8 cellular contexts compared by ENCODE assay signal in genomic region chr20:48657426-48658197, GRCh38.
DNase-seq lines count a peak whose midpoint lies in the region; ATAC-seq and TF ChIP-seq lines count a peak whose summit lies in the region.

No MANE protein-coding gene starts in this region.

- H3K9me2 ChIP-seq in HCT116 (ENCODE audit: insufficient read depth), result no peaks in the 10 kb centered on the region

- POLR2A ChIA-PET in HCT116 (lab: Charles Lee), result interaction anchor here (1.1 kb wide), 1 partner anchor 259 kb away, joined by 3 read pairs; no protein-coding TSS in a partner anchor
- POLR2A ChIA-PET in activated CD4-positive, alpha-beta memory T cell treated with anti-CD3 and anti-CD28 coated beads for 36 hours (lab: Charles Lee), result interaction anchor here (1.3 kb wide), 1 partner anchor 246 kb away, joined by 4 read pairs; no protein-coding TSS in a partner anchor

- H3K9me3 ChIP-seq in HCT116 (ENCODE audit: control insufficient read depth in 1 of 2, insufficient read depth in 1 of 2, low read depth in 1 of 2, low read length in 2 of 2), result no peaks in the 10 kb centered on the region
- H3K9me3 ChIP-seq in lung (ENCODE audit: control insufficient read depth in 2 of 2, insufficient read depth in 1 of 2, low read length in 1 of 2), result no peaks in the 10 kb centered on the region

- TF ChIP-seq POLR2A in HCT116 (IDR thresholded peaks at IDR 0.05; ENCODE audit: borderline replicate concordance, extremely low read depth, insufficient read depth, insufficient read length), result no peak

- no TSS peak for BruUV-seq in HCT116 (replicated peaks; lab: Mats Ljungman, UMichigan)

- H4K20me1 ChIP-seq in HCT116 (ENCODE audit: insufficient read depth), result no peaks in the 10 kb centered on the region

- no peaks in the 10 kb centered on the region for H3K27me3 ChIP-seq in HCT116 (ENCODE audit: insufficient read depth, low read length)
- H3K27me3 ChIP-seq in lung (ENCODE audit: control insufficient read depth, insufficient read depth), result no peaks in the 10 kb centered on the region

- ATAC-seq in HCT116, result peak; percentile 87
- peak; percentile 79 for ATAC-seq in lung (ENCODE audit: insufficient read depth, low FRiP score)

- intact Hi-C loops in HCT116 (cut with micrococcal nuclease), result loop anchor here (1.0 kb wide), 1 partner anchor 248 kb away; no protein-coding TSS in a partner anchor
- intact Hi-C loops in activated CD4-positive, alpha-beta memory T cell treated with anti-CD3 and anti-CD28 coated beads for 36 hours (cut with micrococcal nuclease), result loop anchor here (1.0 to 5.0 kb wide), 2 partner anchors 160 to 248 kb away; no protein-coding TSS in a partner anchor

- WGBS in lung, 2 donors, result 68 to 74% methylated on average over 21 of the region's 21 CpGs

- H2AFZ ChIP-seq in HCT116 (ENCODE audit: low read depth, low read length, poor library complexity, severe bottlenecking), result no peak overlapping the region

- H3K27me3 Mint-ChIP-seq in activated CD4-positive, alpha-beta memory T cell treated with anti-CD3 and anti-CD28 coated beads for 36 hours, result no peaks in the 10 kb centered on the region

- H3K27ac ChIP-seq in HCT116 (ENCODE audit: low read depth, low read length), result no peak overlapping the region
- H3K27ac ChIP-seq in lung (ENCODE audit: low read depth in 1 of 2, low read length in 1 of 2), result no peak overlapping the region

- H3K27ac Mint-ChIP-seq in activated CD4-positive, alpha-beta memory T cell treated with anti-CD3 and anti-CD28 coated beads for 36 hours, result peak overlapping the region; percentile 57

- H3K36me3 ChIP-seq in HCT116 (ENCODE audit: control insufficient read depth in 1 of 2, insufficient read depth in 2 of 2, low read length in 2 of 2) (no peaks in the 10 kb centered on the region), lung (ENCODE audit: control insufficient read depth in 2 of 2, insufficient read depth in 2 of 2, low read length in 2 of 2) (peaks cover 0 to 49% of the 10 kb centered on the region in 2 donors)

- TF ChIP-seq CTCF in HCT116 (IDR thresholded peaks at IDR 0.05 in 2 of 3, conservative IDR thresholded peaks at IDR 0.05 in 1 of 3; ENCODE audit: borderline replicate concordance in 1 of 3, insufficient read depth in 1 of 3, low read depth in 2 of 3, low read length in 2 of 3) (peak; percentile 82 to 95 (median 90)), lung (IDR thresholded peaks at IDR 0.05; ENCODE audit: control extremely low read depth, extremely low read depth) (peak; percentile 93)

- peak; percentile 96 for TF ChIP-seq RAD21 in HCT116 (IDR thresholded peaks at IDR 0.05; ENCODE audit: low read depth)

- H3K4me2 ChIP-seq in HCT116 (ENCODE audit: low read length), result no peak overlapping the region

- H3K4me1 Mint-ChIP-seq in activated CD4-positive, alpha-beta memory T cell treated with anti-CD3 and anti-CD28 coated beads for 36 hours (ENCODE audit: low read depth), result peaks cover 1% of the 10 kb centered on the region

- no peaks in the 10 kb centered on the region for H3K79me2 ChIP-seq in HCT116 (ENCODE audit: insufficient read depth, low read length)

- peaks cover 4% of the 10 kb centered on the region for H3K9me3 Mint-ChIP-seq in activated CD4-positive, alpha-beta memory T cell treated with anti-CD3 and anti-CD28 coated beads for 36 hours

- RAD21 ChIA-PET in HCT116 (lab: Charles Lee; ENCODE audit: low non-redundant PET in 1 of 2, low total read pairs in 2 of 2, uncharacterized antibody in 2 of 2, unreplicated experiment in 2 of 2), result interaction anchor here (0.6 to 1.3 kb wide), 14 partner anchors 41 to 463 kb away, joined by 3 to 14 read pairs (median 3); no protein-coding TSS in a partner anchor

- H3K4me1 ChIP-seq in HCT116 (ENCODE audit: control insufficient read depth in 1 of 2, insufficient read depth in 2 of 2, low read length in 2 of 2) (no peaks in the 10 kb centered on the region; a peak in 1 of 4 replicates), lung (ENCODE audit: control insufficient read depth in 2 of 2, insufficient read depth in 2 of 2, low read length in 2 of 2) (no peaks in the 10 kb centered on the region)

- no peak overlapping the region for H3K4me3 ChIP-seq in HCT116 (replicated peaks in 1 of 2; ENCODE audit: low read depth in 1 of 2, low read length in 2 of 2)
- H3K4me3 ChIP-seq in lung, result no peak overlapping the region

- peaks cover 59% of the 10 kb centered on the region for H3K36me3 Mint-ChIP-seq in activated CD4-positive, alpha-beta memory T cell treated with anti-CD3 and anti-CD28 coated beads for 36 hours

- no peak overlapping the region for H3K4me3 Mint-ChIP-seq in activated CD4-positive, alpha-beta memory T cell treated with anti-CD3 and anti-CD28 coated beads for 36 hours

- DNase-seq in AML-193 (lab: John Stamatoyannopoulos, UW), result peak; percentile 51 to 57
- peak; percentile 52 for DNase-seq in HCT116 (ENCODE audit: low read depth, low spot score)
- DNase-seq in NCI-H748 treated with DMSO at 0.1 percent for 48 hours (lab: John Stamatoyannopoulos, UW), result peak; percentile 19
- peak; percentile 74 for DNase-seq in activated CD4-positive, alpha-beta memory T cell treated with anti-CD3 and anti-CD28 coated beads for 36 hours
- peak; percentile 90 for DNase-seq in dermis blood vessel endothelial cell
- peak; percentile 66 for DNase-seq in lung (ENCODE audit: low spot score)
- DNase-seq in stimulated activated CD8-positive, alpha-beta memory T cell treated with anti-CD3 and anti-CD28 coated beads, Interleukin-15, amount 100 ng/mL, for 48 hours (ENCODE audit: low read depth in 2 of 2), result peak; percentile 19 to 31
- DNase-seq in cortex of kidney (lab: John Stamatoyannopoulos, UW), result no peak

- no peak overlapping the region for H3K9ac ChIP-seq in HCT116 (ENCODE audit: low read length)

- CTCF ChIA-PET in HCT116 (lab: Charles Lee), result interaction anchor here (0.6 to 3.7 kb wide), 39 partner anchors 8 to 871 kb away, joined by 3 to 144 read pairs (median 4); partner anchors contain the start of genes ARFGEF2, DDX27 and PREX1
- CTCF ChIA-PET in activated CD4-positive, alpha-beta memory T cell treated with anti-CD3 and anti-CD28 coated beads for 36 hours (lab: Charles Lee), result interaction anchor here (0.6 to 5.5 kb wide), 72 partner anchors 9 to 380 kb away, joined by 3 to 171 read pairs (median 4); partner anchors contain the start of gene PREX1

TF ChIP-seq in HCT116, 20 proteins besides CTCF, POLR2A, EP300 and RAD21:
- TF ChIP-seq EGR1 (IDR thresholded peaks at IDR 0.05; ENCODE audit: low read depth) (no peak), POLR2AphosphoS5 (IDR thresholded peaks at IDR 0.05; ENCODE audit: low read depth, low read length) (no peak), EZH2 (IDR thresholded peaks at IDR 0.05) (no peak), CEBPB (IDR thresholded peaks at IDR 0.05; ENCODE audit: low read depth) (no peak), JUND (IDR thresholded peaks at IDR 0.05) (no peak), TCF7L2 (IDR thresholded peaks at IDR 0.05; ENCODE audit: borderline replicate concordance, extremely low read depth, insufficient read depth, insufficient read length) (no peak), ZNF274 (IDR thresholded peaks at IDR 0.05; ENCODE audit: low read depth, low read length) (no peak), FOSL1 (IDR thresholded peaks at IDR 0.05; ENCODE audit: low read depth) (no peak), SP1 (IDR thresholded peaks at IDR 0.05; ENCODE audit: low read depth) (no peak), EZH2phosphoT487 (IDR thresholded peaks at IDR 0.05; ENCODE audit: borderline replicate concordance) (no peak), YY1 (IDR thresholded peaks at IDR 0.05; ENCODE audit: extremely low read depth, insufficient replicate concordance, low read depth, low read length) (no peak), ZFX (IDR thresholded peaks at IDR 0.05) (no peak), SRF (IDR thresholded peaks at IDR 0.05; ENCODE audit: low read depth) (no peak), CBX3 (IDR thresholded peaks at IDR 0.05; ENCODE audit: low read depth) (no peak), ELF1 (IDR thresholded peaks at IDR 0.05; ENCODE audit: borderline replicate concordance, low read depth) (no peak)
- TF ChIP-seq, protein P1, sequence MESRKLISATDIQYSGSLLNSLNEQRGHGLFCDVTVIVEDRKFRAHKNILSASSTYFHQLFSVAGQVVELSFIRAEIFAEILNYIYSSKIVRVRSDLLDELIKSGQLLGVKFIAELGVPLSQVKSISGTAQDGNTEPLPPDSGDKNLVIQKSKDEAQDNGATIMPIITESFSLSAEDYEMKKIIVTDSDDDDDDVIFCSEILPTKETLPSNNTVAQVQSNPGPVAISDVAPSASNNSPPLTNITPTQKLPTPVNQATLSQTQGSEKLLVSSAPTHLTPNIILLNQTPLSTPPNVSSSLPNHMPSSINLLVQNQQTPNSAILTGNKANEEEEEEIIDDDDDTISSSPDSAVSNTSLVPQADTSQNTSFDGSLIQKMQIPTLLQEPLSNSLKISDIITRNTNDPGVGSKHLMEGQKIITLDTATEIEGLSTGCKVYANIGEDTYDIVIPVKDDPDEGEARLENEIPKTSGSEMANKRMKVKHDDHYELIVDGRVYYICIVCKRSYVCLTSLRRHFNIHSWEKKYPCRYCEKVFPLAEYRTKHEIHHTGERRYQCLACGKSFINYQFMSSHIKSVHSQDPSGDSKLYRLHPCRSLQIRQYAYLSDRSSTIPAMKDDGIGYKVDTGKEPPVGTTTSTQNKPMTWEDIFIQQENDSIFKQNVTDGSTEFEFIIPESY (IDR thresholded peaks at IDR 0.05; ENCODE audit: extremely low read depth, insufficient replicate concordance, low read length), result no peak
- TF ChIP-seq, protein P2, sequence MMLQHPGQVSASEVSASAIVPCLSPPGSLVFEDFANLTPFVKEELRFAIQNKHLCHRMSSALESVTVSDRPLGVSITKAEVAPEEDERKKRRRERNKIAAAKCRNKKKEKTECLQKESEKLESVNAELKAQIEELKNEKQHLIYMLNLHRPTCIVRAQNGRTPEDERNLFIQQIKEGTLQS (IDR thresholded peaks at IDR 0.05), result no peak
